13 cellular contexts compared by ENCODE assay signal in the genomic region with DNA sequence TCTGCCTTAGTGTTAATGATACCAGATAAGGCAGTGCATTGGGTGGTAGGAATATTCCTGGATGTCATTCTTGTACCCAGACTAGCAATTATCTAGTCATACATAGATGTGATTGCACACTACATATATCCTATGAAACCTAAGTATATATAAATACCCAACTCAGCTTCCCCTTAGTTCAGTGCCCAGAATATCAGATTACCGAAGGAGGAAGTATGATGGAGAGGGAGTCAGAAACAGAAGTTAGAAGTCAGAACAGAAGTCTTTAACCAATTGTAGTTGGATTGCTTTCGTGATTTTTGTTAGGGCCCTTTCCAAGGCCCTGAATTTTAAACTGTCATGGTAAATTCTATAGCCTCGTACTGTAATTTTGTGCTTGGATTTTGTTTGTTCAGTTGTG. TPM values are rescaled to one million over a fixed set of nuclear protein-coding genes. Genes with fewer than 3 reads are reported as not detected.
DNase-seq lines count a peak whose midpoint lies in the region; ATAC-seq and TF ChIP-seq lines count a peak whose summit lies in the region.
"Had no signal": no experiment of that assay in that cellular context is flagged by ENCODE, and none has a peak within 500 bp of the region (broad histone marks: within the 10 kb centered on the region; RNA-seq: fewer than 3 reads in every experiment).

No MANE protein-coding gene starts in this region.

- H3K27ac ChIP-seq in Karpas-422 (ENCODE audit: low read length): peak overlapping the region; percentile 79
- H3K27ac ChIP-seq: upper lobe of left lung had no signal

- ATAC-seq in GM21367 (IDR thresholded peaks at IDR 0.05; ENCODE audit: unreplicated experiment) (peak; percentile 36), T-helper 17 cell (no peak)
- no peak for ATAC-seq in activated T-cell treated with anti-CD3 and anti-CD28 coated beads, Interleukin-2, amount 50 U/mL, for 4 hours

- peak overlapping the region; percentile 60 for H3K4me2 ChIP-seq in Karpas-422 (ENCODE audit: low read depth, low read length, poor library complexity, severe bottlenecking)

- no peak overlapping the region for H3K4me3 Mint-ChIP-seq in T-helper 17 cell
- H3K4me3 Mint-ChIP-seq in activated T-cell treated with anti-CD3 and anti-CD28 coated beads, Interleukin-2, amount 50 U/mL, for 4 hours: no peak overlapping the region

- H3K9me3 ChIP-seq in Karpas-422 (ENCODE audit: low read length): no peaks in the 10 kb centered on the region
- no peaks in the 10 kb centered on the region for H3K9me3 ChIP-seq in T-helper 17 cell (ENCODE audit: control insufficient read depth, low read length, poor library complexity, severe bottlenecking)
- H3K9me3 ChIP-seq: MG63, upper lobe of left lung had no signal

- H3K9me3 Mint-ChIP-seq in activated T-cell treated with anti-CD3 and anti-CD28 coated beads, Interleukin-2, amount 50 U/mL, for 4 hours: no peaks in the 10 kb centered on the region

- DNase-seq in AML-193 (lab: John Stamatoyannopoulos, UW) (peak; percentile 64 to 84), Karpas-422 (peak; percentile 76), choroid plexus epithelial cell (ENCODE audit: low read depth) (peak; percentile 29), T-helper 17 cell (no peak), NK-92 (lab: John Stamatoyannopoulos, UW; ENCODE audit: unreplicated experiment) (no peak), NCI-H1092 (lab: John Stamatoyannopoulos, UW) (no peak)
- no peak for DNase-seq in activated T-cell treated with anti-CD3 and anti-CD28 coated beads, Interleukin-2, amount 50 U/mL, for 4 hours
- DNase-seq: caudate nucleus, MG63, NCI-H524 treated with DMSO at 0.1 percent for 48 hours, T1000, upper lobe of left lung had no signal

- no peaks in the 10 kb centered on the region for H3K9me2 ChIP-seq in Karpas-422 (replicated peaks; ENCODE audit: insufficient read depth, low read length)

- peaks cover 97% of the 10 kb centered on the region for H3K79me2 ChIP-seq in Karpas-422 (ENCODE audit: low read length)

- no peaks in the 10 kb centered on the region for H3K36me3 Mint-ChIP-seq in T-helper 17 cell (ENCODE audit: low read depth)
- H3K36me3 Mint-ChIP-seq in activated T-cell treated with anti-CD3 and anti-CD28 coated beads, Interleukin-2, amount 50 U/mL, for 4 hours (ENCODE audit: insufficient read depth): peaks cover 14% of the 10 kb centered on the region

- H3K36me3 ChIP-seq in Karpas-422 (ENCODE audit: insufficient read depth, low read length): peaks cover 3% of the 10 kb centered on the region; the same call in 1 of the 2 replicates
- H3K36me3 ChIP-seq: MG63, upper lobe of left lung had no signal

- H2AFZ ChIP-seq in Karpas-422 (ENCODE audit: low read length): no peak overlapping the region

- TF ChIP-seq CTCF in choroid plexus epithelial cell (conservative IDR thresholded peaks at IDR 0.05; ENCODE audit: low read depth, low read length): no peak

- no peaks in the 10 kb centered on the region for H3K27me3 ChIP-seq in Karpas-422 (ENCODE audit: low read length)
- H3K27me3 ChIP-seq: MG63, upper lobe of left lung had no signal

- H3K27ac Mint-ChIP-seq in T-helper 17 cell: no peak overlapping the region

- H4K20me1 ChIP-seq in Karpas-422 (ENCODE audit: insufficient read depth, low read depth, low read length): no peaks in the 10 kb centered on the region

- H3K9ac ChIP-seq in Karpas-422 (ENCODE audit: low read length): no peak overlapping the region; the same call in 1 of the 2 replicates

- H3K4me3 ChIP-seq in Karpas-422 (ENCODE audit: low read length): peak overlapping the region; percentile 21; the same call in 1 of the 2 replicates
- H3K4me3 ChIP-seq in choroid plexus epithelial cell (ENCODE audit: low read depth, low read length): no peak overlapping the region
- H3K4me3 ChIP-seq: MG63, upper lobe of left lung had no signal

- peaks cover 11% of the 10 kb centered on the region for H3K4me1 Mint-ChIP-seq in T-helper 17 cell
- peaks cover 14% of the 10 kb centered on the region for H3K4me1 Mint-ChIP-seq in activated T-cell treated with anti-CD3 and anti-CD28 coated beads, Interleukin-2, amount 50 U/mL, for 4 hours (ENCODE audit: low read depth)

- H3K4me1 ChIP-seq in Karpas-422 (ENCODE audit: low read length): peaks cover 85% of the 10 kb centered on the region

- H3K27me3 Mint-ChIP-seq in T-helper 17 cell: no peaks in the 10 kb centered on the region
- H3K27me3 Mint-ChIP-seq in activated T-cell treated with anti-CD3 and anti-CD28 coated beads, Interleukin-2, amount 50 U/mL, for 4 hours (ENCODE audit: low read depth): no peaks in the 10 kb centered on the region

RNA-seq across cellular contexts. Expression of gene MOB1B, which starts 42.9 kb away (rescaled TPM):
- total RNA-seq in Karpas-422 (2014; rRNA removed; shearing (Covaris generic); ENCODE audit: low replicate concordance): 25.3 and 55.6 TPM in 2 replicates
- 10 to 100 TPM in 1 of 2 donors, 1 to 10 TPM in 1; 9.5 to 31.4 TPM for total RNA-seq in T-helper 17 cell
- total RNA-seq in activated T-cell treated with anti-CD3 and anti-CD28 coated beads, Interleukin-2, amount 50 U/mL, for 4 hours: 10 to 100 TPM; 15.9 to 18.5 (median 17.2) TPM

RNA-seq across cellular contexts. Expression of gene DCK, which starts 48.4 kb away (rescaled TPM):
- 50.4 and 148 TPM in 2 replicates for total RNA-seq in Karpas-422 (2014; rRNA removed; shearing (Covaris generic); ENCODE audit: low replicate concordance)
- 10 to 100 TPM; 25.3 TPM for total RNA-seq in T-helper 17 cell
- total RNA-seq in activated T-cell treated with anti-CD3 and anti-CD28 coated beads, Interleukin-2, amount 50 U/mL, for 4 hours: 10 to 100 TPM; 16.7 to 22.0 (median 17.2) TPM

Comparison
In these comparisons a context has a peak if more than half of its experiments do, and no peak if none do; other contexts are left out.
1. DNase-seq: peak in AML-193 (2 of 2), Karpas-422 (single experiment) and choroid plexus epithelial cell (single experiment); none in T-helper 17 cell (0 of 3), activated T-cell treated with anti-CD3 and anti-CD28 coated beads, Interleukin-2, amount 50 U/mL, for 4 hours (single experiment), NK-92 (single experiment) and NCI-H1092 (single experiment).